Comparison of ENCODE assay signal across 25 cellular contexts in genomic region chr2:70475266-70475665, GRCh38.
DNase-seq lines count a peak whose midpoint lies in the region; ATAC-seq, FAIRE-seq and TF ChIP-seq lines count a peak whose summit lies in the region.
"Had no signal": no experiment of that assay in that cellular context is flagged by ENCODE, and none has a peak within 500 bp of the region (broad histone marks: within the 10 kb centered on the region; RNA-seq: fewer than 3 reads in every experiment).

No MANE protein-coding gene starts in this region.

- no peak overlapping the region for H3K9ac ChIP-seq in GM12878 (ENCODE audit: control insufficient read depth, insufficient read depth, low read length)

- ATAC-seq in GM12878, result no peak
- ATAC-seq in naive thymus-derived CD4-positive, alpha-beta T cell, result peak; percentile 65
- no peak for ATAC-seq in HG03280 (IDR thresholded peaks at IDR 0.05; ENCODE audit: unreplicated experiment)
- ATAC-seq in gastroesophageal sphincter, result no peak
- ATAC-seq: activated CD4-positive, alpha-beta T cell treated with anti-CD3 and anti-CD28 coated beads for 36 hours; lower lobe of right lung; sciatic nerve had no signal

- peak in 1 of 5 donors; percentile 4 for DNase-seq in CD8-positive, alpha-beta memory T cell
- DNase-seq in KG1 (lab: John Stamatoyannopoulos, UW) (peak; percentile 50), GM12878 (ENCODE audit: low read depth, low spot score) (no peak), HK-2 (ENCODE audit: unreplicated experiment) (no peak), H54 (ENCODE audit: insufficient read length, low spot score) (no peak)
- DNase-seq in naive thymus-derived CD4-positive, alpha-beta T cell, result peak in 6 of 9 donors; percentile 14 to 44 (median 30)
- DNase-seq: activated CD4-positive, alpha-beta T cell treated with anti-CD3 and anti-CD28 coated beads for 36 hours; activated CD8-positive, alpha-beta memory T cell treated with anti-CD3 and anti-CD28 coated beads, Interleukin-2, amount 50 U/mL, for 48 hours; activated gamma-delta T cell treated with Interleukin-2 at 50 U/mL for 16 hours; AML-193; aorta; cerebellar nuclear complex; HCEC 1CT; heart left ventricle; lower lobe of right lung; NCI-H1048; NCI-H2029 treated with DMSO at 0.1 percent for 48 hours; pancreas; upper lobe of left lung had no signal

- no peaks in the 10 kb centered on the region for H3K9me3 ChIP-seq in CD8-positive, alpha-beta memory T cell (ENCODE audit: low read length)
- no peaks in the 10 kb centered on the region for H3K9me3 ChIP-seq in GM12878 (replicated peaks; ENCODE audit: control insufficient read depth, insufficient read depth, low read length)
- no peaks in the 10 kb centered on the region for H3K9me3 ChIP-seq in naive thymus-derived CD4-positive, alpha-beta T cell (ENCODE audit: control insufficient read depth in 2 of 3, low read length in 3 of 3)
- H3K9me3 ChIP-seq in gastroesophageal sphincter, result no peaks in the 10 kb centered on the region
- H3K9me3 ChIP-seq: heart left ventricle, lower lobe of right lung, pancreas, upper lobe of left lung had no signal

- CTCF ChIA-PET in CD8-positive, alpha-beta memory T cell (lab: Charles Lee), result no interaction called here
- CTCF ChIA-PET in GM12878 (lab: Yijun Ruan, JAX), result no interaction called here
- CTCF ChIA-PET in naive thymus-derived CD4-positive, alpha-beta T cell (lab: Charles Lee), result no interaction called here

- H3K79me2 ChIP-seq in GM12878 (ENCODE audit: control insufficient read depth, insufficient read depth, low read length), result no peaks in the 10 kb centered on the region

- TF ChIP-seq CTCF in GM12878 (IDR thresholded peaks at IDR 0.05 in 2 of 3, conservative IDR thresholded peaks at IDR 0.05 in 1 of 3; ENCODE audit: control insufficient read depth in 2 of 3, extremely low read depth in 1 of 3, insufficient read depth in 1 of 3, low read depth in 3 of 3, low read length in 3 of 3), result no peak
- no peak for TF ChIP-seq CTCF in gastroesophageal sphincter (IDR thresholded peaks at IDR 0.05)

- H3K4me3 ChIP-seq in CD8-positive, alpha-beta memory T cell (ENCODE audit: low read length), result no peak overlapping the region
- no peak overlapping the region for H3K4me3 ChIP-seq in GM12878
- no peak overlapping the region for H3K4me3 ChIP-seq in naive thymus-derived CD4-positive, alpha-beta T cell (ENCODE audit: low read length)
- no peak overlapping the region for H3K4me3 ChIP-seq in gastroesophageal sphincter
- H3K4me3 ChIP-seq: heart left ventricle, lower lobe of right lung, pancreas, upper lobe of left lung had no signal

- H3K4me1 Mint-ChIP-seq in CD8-positive, alpha-beta memory T cell, result peaks cover 11 to 18% (median 14%) of the 10 kb centered on the region in 3 donors
- H3K4me1 Mint-ChIP-seq in naive thymus-derived CD4-positive, alpha-beta T cell, result peaks cover 13 to 73% (median 59%) of the 10 kb centered on the region in 7 donors

- RAD21 ChIA-PET in GM12878 (lab: Charles Lee; ENCODE audit: unreplicated experiment), result no interaction called here

- peak overlapping the region in 4 of 7 donors; percentile 4 to 64 (median 50) for H3K4me3 Mint-ChIP-seq in CD8-positive, alpha-beta memory T cell
- H3K4me3 Mint-ChIP-seq in naive thymus-derived CD4-positive, alpha-beta T cell, result peak overlapping the region in 8 of 10 donors; percentile 15 to 75 (median 52)
- H3K4me3 Mint-ChIP-seq: activated CD4-positive, alpha-beta T cell treated with anti-CD3 and anti-CD28 coated beads for 36 hours had no signal

- intact Hi-C loops in GM12878 (cut with micrococcal nuclease; ENCODE audit: unreplicated experiment), result no loop called here
- intact Hi-C loops in naive thymus-derived CD4-positive, alpha-beta T cell (cut with micrococcal nuclease), result no loop called here

- no peaks in the 10 kb centered on the region for H3K9me3 Mint-ChIP-seq in CD8-positive, alpha-beta memory T cell
- no peaks in the 10 kb centered on the region for H3K9me3 Mint-ChIP-seq in naive thymus-derived CD4-positive, alpha-beta T cell

- no peak for TF ChIP-seq RAD21 in GM12878 (IDR thresholded peaks at IDR 0.05; ENCODE audit: insufficient read depth, low read depth, low read length)

- 26% methylated on average over 5 of the region's 5 CpGs for WGBS in GM12878 (ENCODE audit: insufficient coverage, insufficient replicate concordance, low lambda C conversion rate, missing lambda C conversion rate)
- WGBS in gastroesophageal sphincter (ENCODE audit: low coverage in 1 of 2), 2 donors, result 72 to 87% methylated on average over 5 of the region's 5 CpGs

- H3K36me3 ChIP-seq in CD8-positive, alpha-beta memory T cell (ENCODE audit: insufficient read depth, low read length), result no peaks in the 10 kb centered on the region
- H3K36me3 ChIP-seq in GM12878 (ENCODE audit: control insufficient read depth in 2 of 2, insufficient read depth in 2 of 2, low read length in 1 of 2), result no peaks in the 10 kb centered on the region
- no peaks in the 10 kb centered on the region for H3K36me3 ChIP-seq in naive thymus-derived CD4-positive, alpha-beta T cell (ENCODE audit: control insufficient read depth in 2 of 3, insufficient read depth in 3 of 3, low read length in 3 of 3)
- no peaks in the 10 kb centered on the region for H3K36me3 ChIP-seq in gastroesophageal sphincter
- H3K36me3 ChIP-seq: heart left ventricle, lower lobe of right lung, pancreas, upper lobe of left lung had no signal

- H3K27me3 Mint-ChIP-seq in CD8-positive, alpha-beta memory T cell, result peaks cover 4 to 8% of the 10 kb centered on the region in 2 donors
- peaks cover 0 to 17% (median 0%) of the 10 kb centered on the region in 5 donors for H3K27me3 Mint-ChIP-seq in naive thymus-derived CD4-positive, alpha-beta T cell
- H3K27me3 Mint-ChIP-seq: activated CD4-positive, alpha-beta T cell treated with anti-CD3 and anti-CD28 coated beads for 36 hours had no signal

- no peak overlapping the region for H2AFZ ChIP-seq in GM12878 (ENCODE audit: control insufficient read depth, low read depth, low read length)

- H4K20me1 ChIP-seq in GM12878 (ENCODE audit: control insufficient read depth, insufficient read depth), result no peaks in the 10 kb centered on the region

- no peak overlapping the region for H3K27ac ChIP-seq in CD8-positive, alpha-beta memory T cell (ENCODE audit: low read depth, low read length)
- H3K27ac ChIP-seq in GM12878 (ENCODE audit: control insufficient read depth, insufficient read depth), result no peak overlapping the region
- H3K27ac ChIP-seq in naive thymus-derived CD4-positive, alpha-beta T cell (ENCODE audit: low read depth, low read length), result no peak overlapping the region
- H3K27ac ChIP-seq in gastroesophageal sphincter, result no peak overlapping the region
- H3K27ac ChIP-seq: lower lobe of right lung, pancreas, upper lobe of left lung had no signal

- POLR2A ChIA-PET in CD8-positive, alpha-beta memory T cell (lab: Charles Lee), result no interaction called here
- POLR2A ChIA-PET in GM12878 (lab: Charles Lee), result no interaction called here
- POLR2A ChIA-PET in naive thymus-derived CD4-positive, alpha-beta T cell (lab: Charles Lee), result interaction anchor here (0.7 to 1.1 kb wide), 2 partner anchors 26 to 779 kb away, joined by 3 read pairs; no protein-coding TSS in a partner anchor

- BruUV-seq in GM12878 (replicated peaks; lab: Mats Ljungman, UMichigan), result no TSS peak

- SMC1A ChIA-PET in GM12878 (lab: Charles Lee; ENCODE audit: uncharacterized antibody, unreplicated experiment), result interaction anchor here (1.2 kb wide), 1 partner anchor 27 kb away, joined by 3 read pairs; no protein-coding TSS in a partner anchor

- no peaks in the 10 kb centered on the region for H3K36me3 Mint-ChIP-seq in CD8-positive, alpha-beta memory T cell
- H3K36me3 Mint-ChIP-seq in naive thymus-derived CD4-positive, alpha-beta T cell, result no peaks in the 10 kb centered on the region

- H3K27me3 ChIP-seq in CD8-positive, alpha-beta memory T cell (ENCODE audit: insufficient read depth, low read length, poor library complexity, severe bottlenecking), result no peaks in the 10 kb centered on the region
- H3K27me3 ChIP-seq in GM12878 (replicated peaks in 1 of 2; ENCODE audit: control insufficient read depth in 2 of 2, insufficient read depth in 2 of 2, low read length in 1 of 2) (peaks cover 0 to 4% of the 10 kb centered on the region in 2 experiments; a peak in 2 of 4 replicates), gastroesophageal sphincter (peaks cover 13% of the 10 kb centered on the region)
- no peaks in the 10 kb centered on the region for H3K27me3 ChIP-seq in naive thymus-derived CD4-positive, alpha-beta T cell (ENCODE audit: control insufficient read depth in 2 of 2, insufficient read depth in 2 of 2, low read length in 2 of 2)
- H3K27me3 ChIP-seq: pancreas, upper lobe of left lung had no signal

- TF ChIP-seq EP300 in GM12878 (IDR thresholded peaks at IDR 0.05; ENCODE audit: borderline replicate concordance in 1 of 2, control insufficient read depth in 1 of 2, low read depth in 2 of 2, low read length in 2 of 2), result no peak
- no peak for TF ChIP-seq EP300 in gastroesophageal sphincter (IDR thresholded peaks at IDR 0.05)

- H3K4me1 ChIP-seq in CD8-positive, alpha-beta memory T cell (ENCODE audit: insufficient read depth, low read length), result peaks cover 26% of the 10 kb centered on the region
- peaks cover 4% of the 10 kb centered on the region for H3K4me1 ChIP-seq in GM12878 (ENCODE audit: control insufficient read depth, insufficient read depth, low read length)
- peaks cover 0 to 42% of the 10 kb centered on the region in 2 donors for H3K4me1 ChIP-seq in naive thymus-derived CD4-positive, alpha-beta T cell (ENCODE audit: control insufficient read depth in 2 of 2, insufficient read depth in 2 of 2, low read length in 2 of 2)
- no peaks in the 10 kb centered on the region for H3K4me1 ChIP-seq in gastroesophageal sphincter
- H3K4me1 ChIP-seq: lower lobe of right lung, pancreas had no signal

- H3K4me2 ChIP-seq in GM12878 (ENCODE audit: control insufficient read depth, insufficient read depth), result no peak overlapping the region

- peak overlapping the region in 3 of 8 donors; percentile 32 to 61 (median 55) for H3K27ac Mint-ChIP-seq in CD8-positive, alpha-beta memory T cell
- H3K27ac Mint-ChIP-seq in naive thymus-derived CD4-positive, alpha-beta T cell, result peak overlapping the region in 5 of 9 donors; percentile 19 to 39 (median 32)
- H3K27ac Mint-ChIP-seq: activated CD4-positive, alpha-beta T cell treated with anti-CD3 and anti-CD28 coated beads for 36 hours had no signal

- in situ Hi-C loops in GM12878 (cut with MboI), result no loop called here

- FAIRE-seq in GM12878 (lab: Jason Lieb, UNC) (no peak), H54 (lab: Jason Lieb, UNC) (no peak)
- FAIRE-seq: G401.6, islet of Langerhans, pancreas, TTC549 had no signal

- TF ChIP-seq POLR2A in GM12878 (IDR thresholded peaks at IDR 0.05; ENCODE audit: low read depth, low read length) (no peak), gastroesophageal sphincter (IDR thresholded peaks at IDR 0.05) (no peak), H54 (IDR thresholded peaks at IDR 0.05; ENCODE audit: low read depth, low read length) (no peak)

TF ChIP-seq in GM12878, 131 proteins besides CTCF, POLR2A, EP300 and RAD21 (continues in another document):
- TF ChIP-seq RUNX3 (IDR thresholded peaks at IDR 0.05; ENCODE audit: low read length), result 0 out of 2 replicates have a peak, but pooled peaks have one; percentile 16

Comparison
In these comparisons a context has a peak if more than half of its experiments do, and no peak if none do; other contexts are left out.
1. DNase-seq: peak in KG1 (single experiment) and naive thymus-derived CD4-positive, alpha-beta T cell (6 of 9); none in GM12878 (single experiment), HK-2 (single experiment) and H54 (single experiment).